Comparison of ENCODE assay signal across 16 cellular contexts in the genomic region with DNA sequence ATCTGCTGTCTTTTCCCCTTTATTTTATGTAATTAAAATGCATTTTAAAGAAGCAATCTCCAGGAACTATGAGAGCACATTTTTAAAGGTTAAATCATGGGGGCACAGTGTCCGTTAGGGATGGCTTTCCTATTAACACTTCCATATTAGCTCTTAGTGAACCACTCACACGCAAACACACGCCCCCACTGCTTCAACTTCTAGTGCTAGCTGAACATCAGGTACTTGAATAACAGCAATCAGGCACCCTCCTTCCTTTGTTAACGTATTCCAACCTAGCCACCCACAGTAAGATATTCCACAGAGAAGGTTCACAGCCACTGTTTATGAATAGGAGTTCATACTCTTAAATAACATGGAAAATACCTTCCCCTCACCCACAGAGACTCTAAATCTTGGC. TPM values are rescaled to one million over a fixed set of nuclear protein-coding genes. Genes with fewer than 3 reads are reported as not detected.
DNase-seq lines count a peak whose midpoint lies in the region; ATAC-seq and TF ChIP-seq lines count a peak whose summit lies in the region.
"Had no signal": no experiment of that assay in that cellular context is flagged by ENCODE, and none has a peak within 500 bp of the region (broad histone marks: within the 10 kb centered on the region; RNA-seq: fewer than 3 reads in every experiment).

No MANE protein-coding gene starts in this region.

- peaks cover 0 to 6% (median 3%) of the 10 kb centered on the region in 4 donors for H3K4me1 ChIP-seq in right lobe of liver

- H3K9ac ChIP-seq in SU-DHL-6 (ENCODE audit: low read length): peak overlapping the region; percentile 33

- no peaks in the 10 kb centered on the region for H3K27me3 ChIP-seq in SU-DHL-6 (ENCODE audit: low read length)
- peaks cover 0 to 5% of the 10 kb centered on the region in 2 donors for H3K27me3 ChIP-seq in right lobe of liver
- H3K27me3 ChIP-seq: brain microvascular endothelial cell had no signal

- peak overlapping the region; percentile 65 for H3K4me2 ChIP-seq in SU-DHL-6 (ENCODE audit: low read depth, low read length, poor library complexity, severe bottlenecking)

- no peak for TF ChIP-seq POLR2A in right lobe of liver (IDR thresholded peaks at IDR 0.05)

- H3K9me3 ChIP-seq in SU-DHL-6 (ENCODE audit: insufficient read depth, low read length): no peaks in the 10 kb centered on the region
- H3K9me3 ChIP-seq in right lobe of liver: no peaks in the 10 kb centered on the region

- H3K79me2 ChIP-seq in SU-DHL-6 (ENCODE audit: insufficient read depth, low read length): no peaks in the 10 kb centered on the region

- intact Hi-C loops in posterior vena cava (cut with DNase I): no loop called here
- intact Hi-C loops in right lobe of liver (cut with DNase I): no loop called here

- no peak overlapping the region for H3K27ac Mint-ChIP-seq in activated naive CD4-positive, alpha-beta T cell treated with anti-CD3 and anti-CD28 coated beads, Interleukin-2, amount 50 U/mL, for 24 hours
- no peak overlapping the region for H3K27ac Mint-ChIP-seq in stimulated activated naive CD8-positive, alpha-beta T cell treated with anti-CD3 and anti-CD28 coated beads, Interleukin-15, amount 100 ng/mL, for 72 hours

- TF ChIP-seq CTCF in SU-DHL-6 (IDR thresholded peaks at IDR 0.05; ENCODE audit: insufficient read depth, low read length, poor library complexity, severe bottlenecking) (no peak), right lobe of liver (IDR thresholded peaks at IDR 0.05) (no peak)

- 28% methylated on average over 4 of the region's 4 CpGs for WGBS in right lobe of liver (ENCODE audit: insufficient coverage, low coverage, low lambda C conversion rate, missing lambda C conversion rate)

- H3K4me3 Mint-ChIP-seq in activated naive CD4-positive, alpha-beta T cell treated with anti-CD3 and anti-CD28 coated beads, Interleukin-2, amount 50 U/mL, for 24 hours: peak overlapping the region; percentile 33
- no peak overlapping the region for H3K4me3 Mint-ChIP-seq in stimulated activated naive CD8-positive, alpha-beta T cell treated with anti-CD3 and anti-CD28 coated beads, Interleukin-15, amount 100 ng/mL, for 72 hours

- H3K4me3 ChIP-seq in SU-DHL-6 (ENCODE audit: insufficient read depth, low read length, poor library complexity, severe bottlenecking) (no peak overlapping the region), right lobe of liver (no peak overlapping the region)

- H3K36me3 ChIP-seq in SU-DHL-6 (ENCODE audit: low read length) (no peaks in the 10 kb centered on the region), right lobe of liver (no peaks in the 10 kb centered on the region)
- H3K36me3 ChIP-seq: brain microvascular endothelial cell had no signal

- peak overlapping the region; percentile 57 for H3K27ac ChIP-seq in SU-DHL-6 (ENCODE audit: low read depth, low read length)
- H3K27ac ChIP-seq in right lobe of liver: no peak overlapping the region
- H3K27ac ChIP-seq: brain microvascular endothelial cell, epithelial cell of prostate had no signal

- peak overlapping the region; percentile 10 for H2AFZ ChIP-seq in SU-DHL-6 (ENCODE audit: low read depth, low read length, severe bottlenecking)

- H4K20me1 ChIP-seq in SU-DHL-6 (ENCODE audit: low read depth, low read length): no peaks in the 10 kb centered on the region

- H3F3A ChIP-seq in SU-DHL-6 (ENCODE audit: insufficient read depth): no peaks in the 10 kb centered on the region

- H3K9me2 ChIP-seq in SU-DHL-6 (replicated peaks; ENCODE audit: insufficient read depth, low read length): no peaks in the 10 kb centered on the region

- DNase-seq in activated naive CD4-positive, alpha-beta T cell treated with Interleukin-2 at 50 U/mL for 16 hours: no peak
- DNase-seq in posterior vena cava (ENCODE audit: low spot score) (no peak), GDM1 (lab: John Stamatoyannopoulos, UW) (no peak), right lobe of liver (no peak)
- no peak for DNase-seq in stimulated activated naive CD8-positive, alpha-beta T cell treated with anti-CD3 and anti-CD28 coated beads, Interleukin-15, amount 100 ng/mL, for 72 hours
- DNase-seq: brain microvascular endothelial cell, HCEC 1CT, mesenchymal stem cell, NCI-H1105 treated with DMSO at 0.1 percent for 48 hours had no signal

- peak; percentile 17 for ATAC-seq in HG03175 (IDR thresholded peaks at IDR 0.05; ENCODE audit: unreplicated experiment)
- no peak for ATAC-seq in stimulated activated naive CD8-positive, alpha-beta T cell treated with anti-CD3 and anti-CD28 coated beads, Interleukin-15, amount 100 ng/mL, for 72 hours
- no peak for ATAC-seq in right lobe of liver

- H3K36me3 Mint-ChIP-seq in activated naive CD4-positive, alpha-beta T cell treated with anti-CD3 and anti-CD28 coated beads, Interleukin-2, amount 50 U/mL, for 24 hours: no peaks in the 10 kb centered on the region

- H3K27me3 Mint-ChIP-seq in activated naive CD4-positive, alpha-beta T cell treated with anti-CD3 and anti-CD28 coated beads, Interleukin-2, amount 50 U/mL, for 24 hours: peaks cover under 1% of the 10 kb centered on the region
- H3K27me3 Mint-ChIP-seq in stimulated activated naive CD8-positive, alpha-beta T cell treated with anti-CD3 and anti-CD28 coated beads, Interleukin-15, amount 100 ng/mL, for 72 hours: peaks cover 15% of the 10 kb centered on the region

- H3K4me1 Mint-ChIP-seq in activated naive CD4-positive, alpha-beta T cell treated with anti-CD3 and anti-CD28 coated beads, Interleukin-2, amount 50 U/mL, for 24 hours: peaks cover 13% of the 10 kb centered on the region
- H3K4me1 Mint-ChIP-seq in stimulated activated naive CD8-positive, alpha-beta T cell treated with anti-CD3 and anti-CD28 coated beads, Interleukin-15, amount 100 ng/mL, for 72 hours: peaks cover 20% of the 10 kb centered on the region

- no peaks in the 10 kb centered on the region for H3K9me3 Mint-ChIP-seq in activated naive CD4-positive, alpha-beta T cell treated with anti-CD3 and anti-CD28 coated beads, Interleukin-2, amount 50 U/mL, for 24 hours
- H3K9me3 Mint-ChIP-seq in stimulated activated naive CD8-positive, alpha-beta T cell treated with anti-CD3 and anti-CD28 coated beads, Interleukin-15, amount 100 ng/mL, for 72 hours: no peaks in the 10 kb centered on the region

RNA-seq across cellular contexts. Expression of a gene that starts 9.3 kb away (rescaled TPM):
- total RNA-seq in posterior vena cava: 1 to 10 TPM; 1.6 to 6.3 TPM
- under 1 TPM in 3 of 6 experiments, not detected in 3; 0.25 to 0.37 (median 0.33) TPM for total RNA-seq in right lobe of liver
- total RNA-seq: G401, pulmonary artery endothelial cell had no signal

RNA-seq across cellular contexts. Expression of a gene that starts 51.3 kb away (rescaled TPM):
- 1 to 10 TPM; 7.4 to 7.8 TPM for total RNA-seq in posterior vena cava
- total RNA-seq in right lobe of liver: 10 to 100 TPM in 5 of 6 experiments, 1 to 10 TPM in 1; 9.9 to 21.0 (median 15.7) TPM

RNA-seq across cellular contexts. Expression of a gene that starts 59.9 kb away (rescaled TPM):
- total RNA-seq in posterior vena cava (not detected), right lobe of liver (not detected)
- total RNA-seq: G401, pulmonary artery endothelial cell, subcutaneous adipose tissue had no signal
